ENCODE assay signal across 8 cellular contexts in genomic region chr12:66303316-66303804, GRCh38. TPM values are rescaled to one million over a fixed set of nuclear protein-coding genes. Genes with fewer than 3 reads are reported as not detected.
DNase-seq lines count a peak whose midpoint lies in the region; ATAC-seq and TF ChIP-seq lines count a peak whose summit lies in the region.
"Not testable (repeated sequence)": the region's sequence is repeated elsewhere in the genome, so short reads cannot be mapped to it uniquely, and the experiment has no call there.

No MANE protein-coding gene starts in this region.

- H3K4me2 ChIP-seq in Loucy (ENCODE audit: low read depth, low read length, poor library complexity, severe bottlenecking): peak overlapping the region; percentile 92

- H3F3A ChIP-seq in Loucy (ENCODE audit: low read depth): not testable (repeated sequence)

- TF ChIP-seq CTCF in Loucy (conservative IDR thresholded peaks at IDR 0.05; ENCODE audit: low read length); mucosa of descending colon (IDR thresholded peaks at IDR 0.05): not testable (repeated sequence)

- not testable (repeated sequence) for H3K9me2 ChIP-seq in Loucy (replicated peaks; ENCODE audit: low read depth, low read length)

- H4K20me1 ChIP-seq in Loucy (ENCODE audit: insufficient read depth, low read length, poor library complexity, severe bottlenecking): not testable (repeated sequence)

- ATAC-seq in GM19463 (IDR thresholded peaks at IDR 0.05; ENCODE audit: unreplicated experiment) (peak; percentile 30), HG02943 (IDR thresholded peaks at IDR 0.05; ENCODE audit: low read depth, unreplicated experiment) (peak; percentile 42), mucosa of descending colon (peak; percentile 37)

- H2AFZ ChIP-seq in Loucy (ENCODE audit: low read length): not testable (repeated sequence)

- peak overlapping the region; percentile 88 for H3K27ac ChIP-seq in effector memory CD4-positive, alpha-beta T cell (ENCODE audit: insufficient read depth, low read length, poor library complexity, severe bottlenecking)
- H3K27ac ChIP-seq in subcutaneous abdominal adipose tissue (ENCODE audit: low read depth, low read length): not testable (repeated sequence)

- H3K36me3 ChIP-seq in Loucy (ENCODE audit: insufficient read depth, low read length); mucosa of descending colon (ENCODE audit: low read depth); subcutaneous abdominal adipose tissue (ENCODE audit: control insufficient read depth in 5 of 5, insufficient read depth in 5 of 5, low read length in 5 of 5): not testable (repeated sequence)
- peaks cover 16% of the 10 kb centered on the region for H3K36me3 ChIP-seq in effector memory CD4-positive, alpha-beta T cell (ENCODE audit: control insufficient read depth, insufficient read depth, low read length)

- peak; percentile 71 for DNase-seq in activated CD8-positive, alpha-beta memory T cell treated with anti-CD3 and anti-CD28 coated beads for 24 hours
- DNase-seq in effector memory CD4-positive, alpha-beta T cell: not testable (repeated sequence)
- DNase-seq in mucosa of descending colon: peak; percentile 23 to 55 (median 46)

- peak overlapping the region; percentile 76 for H3K4me3 ChIP-seq in GM08714 (ENCODE audit: low read length)
- peak overlapping the region; percentile 95 for H3K4me3 ChIP-seq in Loucy (ENCODE audit: low read length, poor library complexity, severe bottlenecking)
- peak overlapping the region; percentile 85 for H3K4me3 ChIP-seq in effector memory CD4-positive, alpha-beta T cell (ENCODE audit: insufficient read depth, low read depth, low read length, poor library complexity, severe bottlenecking)
- H3K4me3 ChIP-seq in mucosa of descending colon: not testable (repeated sequence)
- H3K4me3 ChIP-seq in subcutaneous abdominal adipose tissue (ENCODE audit: low read depth in 1 of 5, low read length in 5 of 5): peak overlapping the region in 3 of 5 donors; percentile 96 to 98 (median 98)

- H3K79me2 ChIP-seq in Loucy (ENCODE audit: insufficient read depth, low read length): peaks cover 41% of the 10 kb centered on the region

- H3K9ac ChIP-seq in Loucy (ENCODE audit: low read depth, low read length, poor library complexity, severe bottlenecking): peak overlapping the region; percentile 72
- not testable (repeated sequence) for H3K9ac ChIP-seq in subcutaneous abdominal adipose tissue (ENCODE audit: low read length in 5 of 5)

- intact Hi-C loops in mucosa of descending colon (cut with DNase I, micrococcal nuclease): not testable (repeated sequence)

- H3K27me3 ChIP-seq in Loucy (ENCODE audit: insufficient read depth, low read length, poor library complexity, severe bottlenecking); effector memory CD4-positive, alpha-beta T cell (replicated peaks; ENCODE audit: control insufficient read depth, insufficient read depth, low read length, poor library complexity, severe bottlenecking); subcutaneous abdominal adipose tissue (ENCODE audit: control insufficient read depth in 5 of 5, insufficient read depth in 4 of 5, low read length in 5 of 5): not testable (repeated sequence)

- H3K4me1 ChIP-seq in Loucy (ENCODE audit: insufficient read depth, low read length, poor library complexity, severe bottlenecking): peaks cover 29% of the 10 kb centered on the region
- H3K4me1 ChIP-seq in effector memory CD4-positive, alpha-beta T cell (ENCODE audit: control insufficient read depth, insufficient read depth, low read length, poor library complexity, severe bottlenecking): peaks cover 12% of the 10 kb centered on the region
- H3K4me1 ChIP-seq in mucosa of descending colon (ENCODE audit: low read depth): not testable (repeated sequence)
- peaks cover 0 to 23% (median 9%) of the 10 kb centered on the region in 5 donors for H3K4me1 ChIP-seq in subcutaneous abdominal adipose tissue (ENCODE audit: control insufficient read depth in 5 of 5, insufficient read depth in 5 of 5, low read length in 5 of 5)

- not testable (repeated sequence) for H3K9me3 ChIP-seq in Loucy (ENCODE audit: insufficient read depth, low read depth, low read length); effector memory CD4-positive, alpha-beta T cell (ENCODE audit: control insufficient read depth, low read length); mucosa of descending colon; subcutaneous abdominal adipose tissue (ENCODE audit: control insufficient read depth in 5 of 5, low read length in 5 of 5)

RNA-seq across cellular contexts. Expression of gene HELB, which starts 1.1 kb away (rescaled TPM):
- 1 to 10 TPM; 3.8 to 6.0 (median 5.4) TPM for total RNA-seq in mucosa of descending colon
